Comparison of ENCODE assay signal across 8 cellular contexts in the genomic region with DNA sequence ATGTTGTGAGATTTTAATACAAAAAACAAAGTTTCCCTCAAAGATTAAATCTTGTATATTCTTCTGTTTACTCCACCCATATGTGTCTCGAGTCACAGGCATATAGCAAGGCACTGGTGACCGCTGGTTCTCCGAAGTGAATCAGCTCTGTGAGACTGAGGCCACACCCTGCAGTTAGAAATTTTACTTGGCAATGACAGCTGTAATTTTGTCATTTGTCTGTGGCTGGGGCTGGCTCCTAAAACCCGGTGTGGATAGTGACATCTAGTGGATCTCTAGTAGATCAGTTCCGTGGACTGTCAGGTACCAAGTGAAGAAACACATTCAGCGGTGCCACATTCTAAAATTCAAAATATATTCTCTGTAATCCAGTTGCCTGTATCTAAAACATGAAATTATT.
DNase-seq lines count a peak whose midpoint lies in the region; ATAC-seq and TF ChIP-seq lines count a peak whose summit lies in the region.

No MANE protein-coding gene starts in this region.

- H2BK5ac ChIP-seq in trophoblast cell (ENCODE audit: low read depth, low read length, poor library complexity): no peak overlapping the region

- peak; percentile 87 for DNase-seq in AG10803 (ENCODE audit: low read depth)
- peak; percentile 55 for DNase-seq in HuH-7.5 (ENCODE audit: low spot score)
- DNase-seq in PC-9: peak; percentile 61 to 86
- DNase-seq in activated effector memory CD4-positive, alpha-beta T cell treated with Interleukin-2 at 50 U/mL for 16 hours: peak; percentile 46
- DNase-seq in foreskin melanocyte: peak; percentile 26
- peak; percentile 78 to 88 for DNase-seq in trophoblast cell

- no peak overlapping the region for H3K18ac ChIP-seq in trophoblast cell (ENCODE audit: low read length)

- H3K4me3 ChIP-seq in AG10803 (ENCODE audit: low read length) (no peak overlapping the region), PC-9 (no peak overlapping the region), trophoblast cell (ENCODE audit: low read depth, low read length) (no peak overlapping the region)

- no peak overlapping the region for H4K8ac ChIP-seq in trophoblast cell (ENCODE audit: low read depth, low read length)

- H3K4me2 ChIP-seq in PC-9 (peak overlapping the region; percentile 27; the same call in 1 of the 2 replicates), trophoblast cell (ENCODE audit: low read length) (no peak overlapping the region)

- POLR2A ChIA-PET in PC-9 (lab: Charles Lee; ENCODE audit: unreplicated experiment): interaction anchor here (0.7 kb wide), 1 partner anchor 85 kb away, joined by 3 read pairs; no protein-coding TSS in a partner anchor

- H3K4me1 ChIP-seq in PC-9 (replicated peaks; ENCODE audit: insufficient read depth): peaks cover 12% of the 10 kb centered on the region
- H3K4me1 ChIP-seq in trophoblast cell (ENCODE audit: control insufficient read depth in 1 of 2, insufficient read depth in 2 of 2, low read length in 2 of 2): no peaks in the 10 kb centered on the region

- H3K79me2 ChIP-seq in PC-9 (ENCODE audit: low read depth) (peaks cover 47% of the 10 kb centered on the region), trophoblast cell (ENCODE audit: control insufficient read depth, insufficient read depth, low read length, poor library complexity) (no peaks in the 10 kb centered on the region)

- CTCF ChIA-PET in PC-9 (lab: Charles Lee): interaction anchor here (0.5 to 1.0 kb wide), 7 partner anchors 59 to 735 kb away, joined by 3 read pairs; a partner anchor contains a TSS

- no peak overlapping the region for H3K9ac ChIP-seq in trophoblast cell (ENCODE audit: low read length)

- H4K91ac ChIP-seq in trophoblast cell (ENCODE audit: low read depth, low read length): no peak overlapping the region

- H3K9me3 ChIP-seq in PC-9 (ENCODE audit: insufficient read depth, low read depth) (no peaks in the 10 kb centered on the region), trophoblast cell (ENCODE audit: insufficient read depth, low read depth, low read length) (no peaks in the 10 kb centered on the region)

- H3K14ac ChIP-seq in trophoblast cell (ENCODE audit: low read length): no peak overlapping the region

- no peak overlapping the region for H4K12ac ChIP-seq in trophoblast cell (ENCODE audit: low read depth, low read length)

- H2BK120ac ChIP-seq in trophoblast cell (ENCODE audit: insufficient read depth, low read length, poor library complexity): no peak overlapping the region

- H4K20me1 ChIP-seq in PC-9 (ENCODE audit: insufficient read depth): peaks cover 20% of the 10 kb centered on the region; the same call in 1 of the 2 replicates

- ATAC-seq in GM18858 (IDR thresholded peaks at IDR 0.05; ENCODE audit: unreplicated experiment) (peak; percentile 51), GM19467 (IDR thresholded peaks at IDR 0.05; ENCODE audit: unreplicated experiment) (no peak)

- no peak overlapping the region for H2BK12ac ChIP-seq in trophoblast cell (ENCODE audit: low read length)

- no peaks in the 10 kb centered on the region for H3K27me3 ChIP-seq in PC-9 (ENCODE audit: insufficient read depth, low read depth)
- no peaks in the 10 kb centered on the region for H3K27me3 ChIP-seq in trophoblast cell (ENCODE audit: insufficient read depth, low read length)

- intact Hi-C loops in PC-9 (cut with micrococcal nuclease; ENCODE audit: unreplicated experiment): loop anchor here (1.0 to 10.0 kb wide), 5 partner anchors 135 to 707 kb away; no protein-coding TSS in a partner anchor

- no peaks in the 10 kb centered on the region for H3K79me1 ChIP-seq in trophoblast cell (ENCODE audit: low read length)

- no TSS peak for BruUV-seq in PC-9 (replicated peaks; lab: Mats Ljungman, UMichigan)

- H2AFZ ChIP-seq in PC-9 (no peak overlapping the region), trophoblast cell (ENCODE audit: insufficient read depth, low read length, poor library complexity) (no peak overlapping the region)

- H3F3A ChIP-seq in PC-9 (ENCODE audit: insufficient read depth, low read depth): peaks cover 26% of the 10 kb centered on the region; the same call in 1 of the 2 replicates

- no peak overlapping the region for H3K4ac ChIP-seq in trophoblast cell (ENCODE audit: low read depth, low read length)

- H3K27ac ChIP-seq in PC-9: peak overlapping the region; percentile 58
- H3K27ac ChIP-seq in trophoblast cell (ENCODE audit: low read depth, low read length): no peak overlapping the region

- H2AK5ac ChIP-seq in trophoblast cell (ENCODE audit: low read length): no peak overlapping the region

- TF ChIP-seq CTCF in AG10803 (conservative IDR thresholded peaks at IDR 0.05; ENCODE audit: low read length) (peak; percentile 76), PC-9 (conservative IDR thresholded peaks at IDR 0.05) (peak; percentile 68)

- peaks cover 27% of the 10 kb centered on the region for H3K36me3 ChIP-seq in PC-9 (ENCODE audit: low read depth)
- H3K36me3 ChIP-seq in trophoblast cell (ENCODE audit: control insufficient read depth in 1 of 2, insufficient read depth in 2 of 2, low read length in 2 of 2): peaks cover 9 to 16% of the 10 kb centered on the region in 2 experiments

- WGBS in trophoblast cell (ENCODE audit: extremely low coverage, insufficient coverage, insufficient read length): no CpG with 5 or more reads among the region's 6 CpGs

- H3K23ac ChIP-seq in trophoblast cell (ENCODE audit: low read length): no peak overlapping the region

- H3K9me2 ChIP-seq in PC-9 (ENCODE audit: insufficient read depth): no peaks in the 10 kb centered on the region

Comparison
In these comparisons a context has a peak if more than half of its experiments do, and no peak if none do; other contexts are left out.
1. DNase-seq: peak in every context shown above with its lines; median percentile 87 in AG10803; 83 in trophoblast cell; 74 in PC-9; 55 in HuH-7.5; 46 in activated effector memory CD4-positive, alpha-beta T cell treated with Interleukin-2 at 50 U/mL for 16 hours; 26 in foreskin melanocyte.